ENCODE assay signal across 9 cellular contexts in the genomic region with DNA sequence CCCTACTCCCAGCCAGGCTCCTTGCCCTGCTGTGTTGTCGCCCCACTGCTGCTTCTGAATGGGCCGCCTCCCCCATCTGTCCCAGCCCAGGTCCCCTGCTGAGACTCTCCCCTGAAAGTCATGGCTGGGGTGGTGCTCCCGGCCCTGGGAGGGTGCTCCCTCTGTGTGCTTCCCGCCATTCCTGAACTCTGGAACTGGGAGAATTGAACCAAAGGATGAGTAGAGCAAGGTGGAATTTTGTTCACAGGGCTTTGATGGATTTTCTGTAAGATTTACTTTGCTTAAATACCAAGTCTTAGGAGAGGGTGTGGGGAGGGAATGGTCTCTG. TPM values are rescaled to one million over a fixed set of nuclear protein-coding genes. Genes with fewer than 3 reads are reported as not detected.
DNase-seq lines count a peak whose midpoint lies in the region; ATAC-seq and TF ChIP-seq lines count a peak whose summit lies in the region.
"Had no signal": no experiment of that assay in that cellular context is flagged by ENCODE, and none has a peak within 500 bp of the region (broad histone marks: within the 10 kb centered on the region; RNA-seq: fewer than 3 reads in every experiment).

No MANE protein-coding gene starts in this region.

- peaks cover 10% of the 10 kb centered on the region for H3K4me1 Mint-ChIP-seq in Calu3 (ENCODE audit: low read depth, unreplicated experiment)
- peaks cover 23% of the 10 kb centered on the region for H3K4me1 Mint-ChIP-seq in endodermal cell

- H3K9ac ChIP-seq in Loucy (ENCODE audit: low read depth, low read length, poor library complexity, severe bottlenecking) (peak overlapping the region; percentile 96), endodermal cell (ENCODE audit: extremely low read depth, low read length, poor library complexity, severe bottlenecking) (no peak overlapping the region)

- no peak for ATAC-seq in GM18868 (IDR thresholded peaks at IDR 0.05; ENCODE audit: unreplicated experiment)

- WGBS in endodermal cell (ENCODE audit: insufficient coverage in 1 of 2, insufficient read length in 1 of 2), 2 experiments, result 69 to 100% methylated on average over 1 to 4 of the region's 4 CpGs
- 25 to 40% (median 39%) methylated on average over 4 of the region's 4 CpGs for WGBS in ovary, 3 donors

- no peak overlapping the region for H3K27ac ChIP-seq in endodermal cell (ENCODE audit: low read depth, low read length)
- peak overlapping the region; percentile 79 to 90 for H3K27ac ChIP-seq in ovary

- no peak for TF ChIP-seq POLR2A in ovary (IDR thresholded peaks at IDR 0.05)

- H3K27me3 ChIP-seq in Loucy (ENCODE audit: insufficient read depth, low read length, poor library complexity, severe bottlenecking) (no peaks in the 10 kb centered on the region), endodermal cell (ENCODE audit: control insufficient read depth, insufficient read depth, low read length, poor library complexity, severe bottlenecking) (no peaks in the 10 kb centered on the region), ovary (no peaks in the 10 kb centered on the region)

- H3K4me2 ChIP-seq in Loucy (ENCODE audit: low read depth, low read length, poor library complexity, severe bottlenecking), result peak overlapping the region; percentile 89

- no peaks in the 10 kb centered on the region for H3K9me3 Mint-ChIP-seq in Calu3 (ENCODE audit: low read depth, unreplicated experiment)
- no peaks in the 10 kb centered on the region for H3K9me3 Mint-ChIP-seq in endodermal cell

- H3K9me3 ChIP-seq in Loucy (ENCODE audit: insufficient read depth, low read depth, low read length), result no peaks in the 10 kb centered on the region
- H3K9me3 ChIP-seq in endodermal cell (ENCODE audit: control insufficient read depth, low read length), result no peaks in the 10 kb centered on the region
- H3K9me3 ChIP-seq in ovary, result no peaks in the 10 kb centered on the region

- H3K27me3 Mint-ChIP-seq in Calu3 (ENCODE audit: unreplicated experiment), result no peaks in the 10 kb centered on the region
- H3K27me3 Mint-ChIP-seq in endodermal cell (ENCODE audit: insufficient read depth), result no peaks in the 10 kb centered on the region

- H3K27ac Mint-ChIP-seq in Calu3 (ENCODE audit: unreplicated experiment), result peak overlapping the region; percentile 69
- H3K27ac Mint-ChIP-seq in endodermal cell, result peak overlapping the region; percentile 58

- no TSS peak for BruUV-seq in Calu3 (replicated peaks; lab: Mats Ljungman, UMichigan)

- intact Hi-C loops in Calu3 (cut with micrococcal nuclease; ENCODE audit: unreplicated experiment) (no loop called here), ovary (cut with DNase I) (no loop called here)

- TF ChIP-seq CTCF in Calu3 (IDR thresholded peaks at IDR 0.05; ENCODE audit: unreplicated experiment) (no peak), Loucy (conservative IDR thresholded peaks at IDR 0.05; ENCODE audit: low read length) (no peak), endodermal cell (conservative IDR thresholded peaks at IDR 0.05) (no peak), ovary (IDR thresholded peaks at IDR 0.05) (no peak)

- DNase-seq in Calu3 (no peak), endodermal cell (no peak), ovary (peak in 4 of 5 donors; percentile 23 to 50 (median 36)), GDM1 (lab: John Stamatoyannopoulos, UW) (no peak), RKO (ENCODE audit: low spot score) (no peak), SK-N-DZ (ENCODE audit: low spot score) (no peak)
- DNase-seq: NCI-H146 had no signal

- H4K20me1 ChIP-seq in Loucy (ENCODE audit: insufficient read depth, low read length, poor library complexity, severe bottlenecking), result peaks cover 3% of the 10 kb centered on the region

- H3K36me3 Mint-ChIP-seq in Calu3 (ENCODE audit: insufficient read depth, unreplicated experiment) (peaks cover 9% of the 10 kb centered on the region), endodermal cell (ENCODE audit: low read depth) (peaks cover 2% of the 10 kb centered on the region)

- H3K4me3 Mint-ChIP-seq in Calu3 (ENCODE audit: low read depth, unreplicated experiment) (peak overlapping the region; percentile 66), endodermal cell (peak overlapping the region; percentile 47)

- H3K36me3 ChIP-seq in Loucy (ENCODE audit: insufficient read depth, low read length) (no peaks in the 10 kb centered on the region), endodermal cell (ENCODE audit: control insufficient read depth, insufficient read depth, low read length) (no peaks in the 10 kb centered on the region), ovary (no peaks in the 10 kb centered on the region)

- CTCF ChIA-PET in Calu3 (lab: Charles Lee), result no interaction called here

- H2AFZ ChIP-seq in Loucy (ENCODE audit: low read length), result no peak overlapping the region

- H3K4me3 ChIP-seq in Loucy (ENCODE audit: low read length, poor library complexity, severe bottlenecking), result peak overlapping the region; percentile 90
- peak overlapping the region; percentile 80 for H3K4me3 ChIP-seq in endodermal cell (ENCODE audit: low read length)
- H3K4me3 ChIP-seq in ovary, result peak overlapping the region; percentile 37

- H3K4me1 ChIP-seq in Loucy (ENCODE audit: insufficient read depth, low read length, poor library complexity, severe bottlenecking) (peaks cover 50% of the 10 kb centered on the region), endodermal cell (ENCODE audit: control insufficient read depth, insufficient read depth, low read length) (no peaks in the 10 kb centered on the region), ovary (ENCODE audit: insufficient read depth) (peaks cover 13% of the 10 kb centered on the region)

- H3F3A ChIP-seq in Loucy (ENCODE audit: low read depth), result peaks cover 4% of the 10 kb centered on the region; the same call in 1 of the 2 replicates

- peaks cover 53% of the 10 kb centered on the region for H3K79me2 ChIP-seq in Loucy (ENCODE audit: insufficient read depth, low read length)

- H3K9me2 ChIP-seq in Loucy (replicated peaks; ENCODE audit: low read depth, low read length), result no peaks in the 10 kb centered on the region

- no peak for TF ChIP-seq EP300 in ovary (IDR thresholded peaks at IDR 0.05)

RNA-seq across cellular contexts. Expression of a gene that starts 0.4 kb away (rescaled TPM):
- total RNA-seq in Calu3 (2022) (12.3 and 16.1 TPM in 2 replicates), endodermal cell (10 to 100 TPM in 1 of 2 donors, 1 to 10 TPM in 1; 8.7 to 19.7 TPM), ovary (10 to 100 TPM; 13.2 to 36.5 (median 24.7) TPM)
- 5.9 TPM for polyA plus RNA-seq in endodermal cell (2013, experiment 1 of 2)
- 9.5 TPM for polyA plus RNA-seq in endodermal cell (2013, experiment 2 of 2)
- polyA plus RNA-seq in ovary, result 10 to 100 TPM; 19.6 to 36.3 TPM
- polyA plus RNA-seq in SK-N-DZ (2014; cell fraction: cytosol; rRNA removed), result 0.09 TPM in 1 of 2 replicates, not detected in the other
- polyA plus RNA-seq in SK-N-DZ (2014; cell fraction: nucleus; rRNA removed), result not detected in 2 replicates

RNA-seq across cellular contexts. Expression of a gene that starts 19.6 kb away (rescaled TPM):
- total RNA-seq in Calu3 (2022) (not detected in 2 replicates), endodermal cell (not detected), ovary (under 1 TPM in 2 of 7 donors, not detected in 5; 0.23 to 0.31 TPM)
- 0.32 TPM for polyA plus RNA-seq in endodermal cell (2013, experiment 1 of 2)
- polyA plus RNA-seq in endodermal cell (2013, experiment 2 of 2), result 0.62 TPM
- under 1 TPM in 1 of 2 donors, not detected in 1; 0.97 TPM for polyA plus RNA-seq in ovary
- polyA plus RNA-seq in SK-N-DZ (2014; cell fraction: cytosol; rRNA removed), result not detected in 2 replicates
- not detected in 2 replicates for polyA plus RNA-seq in SK-N-DZ (2014; cell fraction: nucleus; rRNA removed)

RNA-seq across cellular contexts. Expression of a gene that starts 36.8 kb away (rescaled TPM):
- total RNA-seq in Calu3 (2022) (22.2 and 24.1 TPM in 2 replicates), endodermal cell (10 to 100 TPM; 16.2 to 24.2 TPM), ovary (10 to 100 TPM in 5 of 7 donors, 1 to 10 TPM in 2; 7.6 to 51.4 (median 32.3) TPM)
- 4.5 TPM for polyA plus RNA-seq in endodermal cell (2013, experiment 1 of 2)
- 4.5 TPM for polyA plus RNA-seq in endodermal cell (2013, experiment 2 of 2)
- 10 to 100 TPM in 1 of 2 donors, 1 to 10 TPM in 1; 7.4 to 14.2 TPM for polyA plus RNA-seq in ovary
- polyA plus RNA-seq in SK-N-DZ (2014; cell fraction: cytosol; rRNA removed), result not detected in 2 replicates
- polyA plus RNA-seq in SK-N-DZ (2014; cell fraction: nucleus; rRNA removed), result not detected in 2 replicates

RNA-seq across cellular contexts. Expression of a gene that starts 56.5 kb away (rescaled TPM):
- total RNA-seq in Calu3 (2022) (1.1 and 1.8 TPM in 2 replicates), endodermal cell (10 to 100 TPM in 1 of 2 donors, 1 to 10 TPM in 1; 8.6 to 14.4 TPM), ovary (1 to 10 TPM; 2.3 to 9.8 (median 6.3) TPM)
- polyA plus RNA-seq in endodermal cell (2013, experiment 1 of 2), result 2.6 TPM
- polyA plus RNA-seq in endodermal cell (2013, experiment 2 of 2), result 7.1 TPM
- 1 to 10 TPM; 4.8 to 5.0 TPM for polyA plus RNA-seq in ovary
- polyA plus RNA-seq in SK-N-DZ (2014; cell fraction: cytosol; rRNA removed), result not detected in 2 replicates
- 0.11 TPM in 1 of 2 replicates, not detected in the other for polyA plus RNA-seq in SK-N-DZ (2014; cell fraction: nucleus; rRNA removed)

Comparison
In these comparisons a context has a peak if more than half of its experiments do, and no peak if none do; other contexts are left out.
1. DNase-seq: peak in ovary (4 of 5); none in Calu3 (single experiment), endodermal cell (single experiment), GDM1 (single experiment), RKO (single experiment) and SK-N-DZ (single experiment).
2. H3K4me3 ChIP-seq: peak in every context shown above with its lines; median percentile 90 in Loucy; 80 in endodermal cell; 37 in ovary.